In the genomic region with DNA sequence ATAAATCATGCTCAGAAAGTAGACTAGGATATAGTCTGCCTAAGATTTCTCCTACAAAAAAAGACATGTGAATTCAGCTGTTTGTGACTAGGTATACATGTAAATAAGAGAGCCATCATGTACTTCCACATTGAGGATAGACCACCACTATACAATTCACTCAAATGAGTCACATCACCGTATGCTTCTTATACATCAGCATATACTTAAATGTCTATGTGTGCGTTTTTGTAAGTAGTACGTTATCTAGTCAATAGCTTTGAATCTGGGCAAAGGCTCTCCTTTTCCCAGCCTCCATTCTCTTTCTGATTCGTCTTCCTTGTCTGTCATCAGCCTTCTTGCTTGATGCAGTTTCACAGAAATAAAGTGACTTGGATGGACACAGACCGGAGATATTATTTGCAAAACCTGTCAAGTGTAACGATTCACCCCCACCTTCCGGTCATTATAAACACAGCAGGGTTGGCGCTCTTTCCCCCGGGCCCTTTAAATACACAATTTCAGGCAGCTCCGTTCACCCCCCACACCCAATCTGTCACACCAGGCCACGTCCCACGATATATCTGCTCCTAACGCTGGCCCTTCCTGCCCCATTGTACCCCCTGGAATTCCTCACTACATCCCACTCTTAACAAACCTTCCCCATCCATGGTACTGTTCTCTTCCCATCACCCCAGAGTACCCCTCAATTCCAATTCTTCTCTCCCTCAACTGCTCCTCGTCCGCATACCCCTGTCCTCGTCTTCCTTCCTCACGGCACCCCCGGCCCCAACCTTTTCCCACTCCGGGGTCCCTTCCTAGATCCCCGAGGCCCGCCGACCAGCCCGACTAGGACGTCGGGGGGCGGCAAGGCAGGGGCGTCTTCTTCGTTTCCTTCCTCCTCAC, we compare ENCODE assay signal across 8 cellular contexts. TPM values are rescaled to one million over a fixed set of nuclear protein-coding genes. Genes with fewer than 3 reads are reported as not detected.
DNase-seq lines count a peak whose midpoint lies in the region; ATAC-seq and TF ChIP-seq lines count a peak whose summit lies in the region.

No MANE protein-coding gene starts in this region.

- 1 to 2% methylated on average over 28 of the region's 28 CpGs for WGBS in lung, 2 donors

- peak; percentile 27 for DNase-seq in NCI-H460 (ENCODE audit: extremely low read depth, low read depth)
- peak; percentile 25 to 34 for DNase-seq in activated CD4-positive, alpha-beta T cell treated with anti-CD3 and anti-CD28 coated beads for 4 hours
- DNase-seq in lung (ENCODE audit: low spot score), result peak; percentile 32
- peak; percentile 56 for DNase-seq in stimulated activated CD8-positive, alpha-beta memory T cell treated with anti-CD3 and anti-CD28 coated beads, Interleukin-4, amount 100 ng/mL, for 48 hours
- no peak for DNase-seq in OCI-M2 (lab: John Stamatoyannopoulos, UW; ENCODE audit: unreplicated experiment)

- peak overlapping the region; percentile 93 for H3K27ac ChIP-seq in duodenal mucosa (ENCODE audit: low read depth, low read length)
- peak overlapping the region; percentile 87 to 98 for H3K27ac ChIP-seq in lung (ENCODE audit: low read depth in 1 of 2, low read length in 1 of 2)

- TF ChIP-seq CTCF in GM12874 (IDR thresholded peaks at IDR 0.05; ENCODE audit: insufficient read depth, low read depth, low read length) (0 out of 2 replicates have a peak, but pooled peaks have one; percentile 6), lung (IDR thresholded peaks at IDR 0.05; ENCODE audit: control extremely low read depth, extremely low read depth) (no peak)

- H3K27me3 ChIP-seq in duodenal mucosa (ENCODE audit: control insufficient read depth in 1 of 2, insufficient read depth in 2 of 2, low read length in 2 of 2), result no peaks in the 10 kb centered on the region
- no peaks in the 10 kb centered on the region for H3K27me3 ChIP-seq in lung (ENCODE audit: control insufficient read depth, insufficient read depth)

- H3K4me1 ChIP-seq in duodenal mucosa (ENCODE audit: control insufficient read depth in 1 of 2, insufficient read depth in 2 of 2, low read length in 2 of 2) (peaks cover 20% of the 10 kb centered on the region in 2 donors), lung (ENCODE audit: control insufficient read depth in 2 of 2, insufficient read depth in 2 of 2, low read length in 2 of 2) (peaks cover 3 to 5% of the 10 kb centered on the region in 2 donors)

- peak; percentile 29 for ATAC-seq in HG02840 (IDR thresholded peaks at IDR 0.05; ENCODE audit: low FRiP score, unreplicated experiment)
- ATAC-seq in lung (ENCODE audit: insufficient read depth, low FRiP score), result peak; percentile 20

- H3K9ac ChIP-seq in duodenal mucosa (ENCODE audit: low read depth in 1 of 2, low read length in 2 of 2), result peak overlapping the region; percentile 80 to 85

- H3K9me3 ChIP-seq in duodenal mucosa (ENCODE audit: control insufficient read depth in 1 of 2, low read length in 2 of 2) (no peaks in the 10 kb centered on the region), lung (ENCODE audit: control insufficient read depth in 2 of 2, insufficient read depth in 1 of 2, low read length in 1 of 2) (no peaks in the 10 kb centered on the region)

- H3K4me3 ChIP-seq in duodenal mucosa (ENCODE audit: low read depth in 1 of 2, low read length in 2 of 2) (peak overlapping the region; percentile 89 to 91), lung (peak overlapping the region; percentile 85)

- H3K36me3 ChIP-seq in duodenal mucosa (ENCODE audit: control insufficient read depth in 1 of 2, insufficient read depth in 2 of 2, low read length in 2 of 2), result peaks cover 0 to 1% of the 10 kb centered on the region in 2 donors
- peaks cover 3 to 4% of the 10 kb centered on the region in 2 donors for H3K36me3 ChIP-seq in lung (ENCODE audit: control insufficient read depth in 2 of 2, insufficient read depth in 2 of 2, low read length in 2 of 2)

RNA-seq across cellular contexts. Expression of a gene that starts 0.6 kb away (rescaled TPM):
- 8.5 and 10.0 TPM in 2 replicates for total RNA-seq in NCI-H460 (2014; rRNA removed; shearing (Covaris generic))
- polyA plus RNA-seq in NCI-H460 (2014; cell fraction: nucleus; rRNA removed), result 11.5 and 12.6 TPM in 2 replicates
- 10 to 100 TPM; 13.7 to 20.9 TPM for total RNA-seq in lung
- 1 to 10 TPM; 6.6 to 7.5 TPM for polyA plus RNA-seq in lung

RNA-seq across cellular contexts. Expression of a gene that starts 40.2 kb away (rescaled TPM):
- total RNA-seq in NCI-H460 (2014; rRNA removed; shearing (Covaris generic)), result 33.3 and 41.5 TPM in 2 replicates
- 11.8 and 20.4 TPM in 2 replicates for polyA plus RNA-seq in NCI-H460 (2014; cell fraction: nucleus; rRNA removed)
- total RNA-seq in lung, result 10 to 100 TPM; 22.1 to 28.4 TPM
- 10 to 100 TPM; 10.4 to 25.5 TPM for polyA plus RNA-seq in lung
